Comparison of ENCODE assay signal across 1 cellular context in genomic region chr12:54294152-54294913, GRCh38.
TF ChIP-seq lines count a peak whose summit lies in the region.

No MANE protein-coding gene starts in this region.

TF ChIP-seq in HepG2, 621 proteins besides CTCF, POLR2A, EP300 and RAD21 (continued from another document and continues in another):
- TF ChIP-seq ZNF619 (CRISPR knock-in tag; IDR thresholded peaks at IDR 0.05), result peak; percentile 66; the same call in 1 of the 2 replicates
- no peak for TF ChIP-seq KIAA2018 (CRISPR knock-in tag; IDR thresholded peaks at IDR 0.05; ENCODE audit: borderline replicate concordance)
- TF ChIP-seq JUN (CRISPR knock-in tag; IDR thresholded peaks at IDR 0.05), result no peak
- no peak for TF ChIP-seq NFAT5 (CRISPR knock-in tag; IDR thresholded peaks at IDR 0.05)
- peak; percentile 23; the same call in 1 of the 2 replicates for TF ChIP-seq FOSL2 (CRISPR knock-in tag; IDR thresholded peaks at IDR 0.05)
- TF ChIP-seq MAFK (conservative IDR thresholded peaks at IDR 0.05 in 1 of 2, IDR thresholded peaks at IDR 0.05 in 1 of 2; ENCODE audit: low read length in 2 of 2), result no peak
- TF ChIP-seq CERS6 (CRISPR knock-in tag; IDR thresholded peaks at IDR 0.05), result no peak
- no peak for TF ChIP-seq TOE1 (CRISPR knock-in tag; IDR thresholded peaks at IDR 0.05)
- peak; percentile 69 for TF ChIP-seq ZNF121 (CRISPR knock-in tag; IDR thresholded peaks at IDR 0.05)
- 0 out of 2 replicates have a peak, but pooled peaks have one; percentile 72 for TF ChIP-seq ZNF33B (CRISPR knock-in tag; IDR thresholded peaks at IDR 0.05)
- no peak for TF ChIP-seq XBP1 (CRISPR knock-in tag; IDR thresholded peaks at IDR 0.05)
- peak; percentile 65; the same call in 1 of the 2 replicates for TF ChIP-seq AHDC1 (CRISPR knock-in tag; IDR thresholded peaks at IDR 0.05; ENCODE audit: borderline replicate concordance)
- TF ChIP-seq THRA (CRISPR knock-in tag; IDR thresholded peaks at IDR 0.05; ENCODE audit: borderline replicate concordance), result peak; percentile 83; the same call in 1 of the 2 replicates
- TF ChIP-seq HNRNPH1 (optimal IDR thresholded peaks at IDR 0.05; ENCODE audit: low read depth, low read length), result no peak
- TF ChIP-seq NBN (conservative IDR thresholded peaks at IDR 0.05), result no peak
- no peak for TF ChIP-seq ZNF256 (CRISPR knock-in tag; conservative IDR thresholded peaks at IDR 0.05)
- no peak for TF ChIP-seq PBX3 (CRISPR knock-in tag; IDR thresholded peaks at IDR 0.05; ENCODE audit: borderline replicate concordance)
- TF ChIP-seq MXD1 (CRISPR knock-in tag; IDR thresholded peaks at IDR 0.05), result no peak
- no peak for TF ChIP-seq LBX2 (CRISPR knock-in tag; IDR thresholded peaks at IDR 0.05; ENCODE audit: borderline replicate concordance)
- TF ChIP-seq ZNF784 (CRISPR knock-in tag; IDR thresholded peaks at IDR 0.05; ENCODE audit: borderline replicate concordance), result peak; percentile 54; the same call in 1 of the 2 replicates
- TF ChIP-seq PRDM4 (CRISPR knock-in tag; IDR thresholded peaks at IDR 0.05; ENCODE audit: borderline replicate concordance), result no peak
